In the genomic region with DNA sequence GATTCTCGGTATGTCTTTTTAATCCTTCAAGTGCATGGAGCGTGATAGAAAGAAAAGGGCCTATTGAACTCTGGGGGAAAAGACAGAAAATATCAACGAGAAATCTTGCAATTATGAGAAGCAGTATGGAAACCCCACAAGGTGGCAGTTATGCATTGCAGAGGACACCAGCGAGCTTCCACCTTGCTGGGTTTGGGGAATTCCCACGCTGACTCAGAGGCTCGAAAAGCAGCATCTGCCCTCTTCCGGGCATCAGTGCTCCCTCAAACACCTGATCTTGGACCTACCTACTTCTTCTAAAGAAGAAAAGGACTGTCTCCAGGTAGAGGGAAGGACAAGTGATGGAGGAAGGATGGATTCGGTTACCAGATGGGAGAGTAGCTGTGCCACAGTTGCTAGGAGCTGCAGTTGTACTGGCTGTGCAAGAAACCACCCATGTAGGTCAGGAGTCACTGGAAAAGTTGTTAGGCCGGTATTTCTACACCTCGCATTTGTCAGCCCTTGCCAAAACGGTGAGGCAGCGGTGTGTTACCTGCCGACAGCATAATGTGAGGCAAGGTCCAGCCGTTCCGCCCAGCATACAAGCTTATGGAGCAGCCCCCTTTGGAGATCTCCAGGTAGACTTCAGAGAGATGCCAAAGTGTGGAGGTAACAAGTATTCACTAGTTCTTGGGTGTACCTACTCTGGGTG, we compare ENCODE assay signal across 8 cellular contexts. TPM values are rescaled to one million over a fixed set of nuclear protein-coding genes. Genes with fewer than 3 reads are reported as not detected.
DNase-seq lines count a peak whose midpoint lies in the region; TF ChIP-seq lines count a peak whose summit lies in the region.
"Not testable (repeated sequence)": the region's sequence is repeated elsewhere in the genome, so short reads cannot be mapped to it uniquely, and the experiment has no call there.

No MANE protein-coding gene starts in this region.

- H3K27ac Mint-ChIP-seq in type B pancreatic cell, result peak overlapping the region; percentile 89

- not testable (repeated sequence) for H3K36me3 Mint-ChIP-seq in type B pancreatic cell

- peak overlapping the region; percentile 44 for H3K4me3 Mint-ChIP-seq in type B pancreatic cell

- TF ChIP-seq CTCF in GM12864 (IDR thresholded peaks at IDR 0.05; ENCODE audit: low read depth, low read length, missing control alignments) (peak; percentile 41), choroid plexus epithelial cell (conservative IDR thresholded peaks at IDR 0.05; ENCODE audit: low read depth, low read length) (peak; percentile 16)
- TF ChIP-seq CTCF in type B pancreatic cell (conservative IDR thresholded peaks at IDR 0.05), result not testable (repeated sequence)

- H3K27me3 Mint-ChIP-seq in type B pancreatic cell, result not testable (repeated sequence)

- H3K4me1 Mint-ChIP-seq in type B pancreatic cell (ENCODE audit: unreplicated experiment), result not testable (repeated sequence)

- H3K4me3 ChIP-seq in GM12864 (ENCODE audit: low read depth, low read length); choroid plexus epithelial cell (ENCODE audit: low read depth, low read length): not testable (repeated sequence)

- DNase-seq in GM12864 (ENCODE audit: low read depth); type B pancreatic cell (ENCODE audit: extremely low spot score, unreplicated experiment): not testable (repeated sequence)
- DNase-seq in NCI-H748 (lab: John Stamatoyannopoulos, UW; ENCODE audit: unreplicated experiment) (peak; percentile 7), choroid plexus epithelial cell (ENCODE audit: low read depth) (peak; percentile 4), mucosa of gallbladder (ENCODE audit: low spot score) (peak; percentile 76)
- DNase-seq in activated CD4-positive, CD25-positive, alpha-beta regulatory T cell treated with anti-CD3 and anti-CD28 coated beads, Interleukin-2, amount 50 U/mL, for 72 hours, result peak; percentile 50
- peak; percentile 73 to 81 for DNase-seq in activated T-cell treated with anti-CD3 and anti-CD28 coated beads, Interleukin-2, amount 50 U/mL, for 48 hours
- peak; percentile 48 to 70 for DNase-seq in stimulated activated CD4-positive, alpha-beta T cell treated with anti-CD3 and anti-CD28 coated beads, Interleukin-4, amount 100 ng/mL, for 48 hours (ENCODE audit: low read depth in 2 of 2)

- H3K9me3 Mint-ChIP-seq in type B pancreatic cell, result not testable (repeated sequence)

RNA-seq across cellular contexts. Expression of a gene that starts 29.0 kb away (rescaled TPM):
- total RNA-seq in mucosa of gallbladder, result 62.8 TPM
- 46.1 and 50.0 TPM in 2 replicates for total RNA-seq in type B pancreatic cell (ENCODE audit: low replicate concordance)

RNA-seq across cellular contexts. Expression of a gene that starts 44.8 kb away (rescaled TPM):
- total RNA-seq in mucosa of gallbladder (104 TPM), type B pancreatic cell (ENCODE audit: low replicate concordance) (102 and 139 TPM in 2 replicates)

RNA-seq across cellular contexts. Expression of a gene that starts 45.3 kb away (rescaled TPM):
- total RNA-seq in mucosa of gallbladder, result 2.9 TPM
- 0.55 and 0.72 TPM in 2 replicates for total RNA-seq in type B pancreatic cell (ENCODE audit: low replicate concordance)
